8 cellular contexts compared by ENCODE assay signal in the genomic region with DNA sequence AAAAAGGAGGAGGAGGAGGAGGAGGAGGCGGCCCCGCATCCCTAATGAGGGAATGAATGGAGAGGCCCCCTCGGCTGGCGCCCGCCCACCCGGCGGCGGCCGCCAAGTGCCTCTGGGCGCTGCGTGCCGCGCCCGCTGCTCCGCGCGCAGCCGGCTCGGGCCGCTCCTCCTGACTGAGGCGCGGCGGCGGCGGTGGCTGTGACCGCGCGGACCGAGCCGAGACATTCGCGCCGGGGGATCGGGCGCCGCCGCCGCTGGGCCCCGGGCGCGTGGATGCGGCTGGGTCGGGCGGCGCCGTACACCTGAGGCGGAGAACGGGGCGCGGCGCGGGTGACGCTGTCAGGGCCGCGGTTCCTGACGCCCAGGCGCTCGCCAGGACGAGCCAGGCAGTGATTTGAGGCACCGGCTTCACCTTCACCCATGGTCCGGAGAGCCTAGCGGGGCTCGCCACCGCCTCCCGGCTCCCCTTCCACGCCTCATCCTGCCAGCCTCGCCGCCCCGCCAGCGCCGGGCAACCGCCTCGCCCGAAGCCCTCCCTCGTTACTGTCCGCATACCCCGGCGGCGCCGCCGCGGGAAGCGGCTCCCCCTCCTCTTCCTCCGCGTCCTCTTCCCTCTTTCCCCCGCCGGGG. TPM values are rescaled to one million over a fixed set of nuclear protein-coding genes. Genes with fewer than 3 reads are reported as not detected.
DNase-seq lines count a peak whose midpoint lies in the region; ATAC-seq, FAIRE-seq and TF ChIP-seq lines count a peak whose summit lies in the region.

A gene (plus strand): TSS at position 88 of the 630 bp plus-strand sequence. CDS start 687 bp downstream, outside the sequence.

- TF ChIP-seq POLR2A in A549 (IDR thresholded peaks at IDR 0.05; ENCODE audit: low read length) (no peak), GM12891 (IDR thresholded peaks at IDR 0.05; ENCODE audit: low read depth, low read length) (no peak)

- ATAC-seq in A549 (peak; percentile 75 to 81), HG02798 (IDR thresholded peaks at IDR 0.05; ENCODE audit: poor library complexity, unreplicated experiment) (peak; percentile 66)

- no peaks in the 10 kb centered on the region for H3K79me2 ChIP-seq in parathyroid adenoma

- peaks cover 24% of the 10 kb centered on the region for H3K27me3 ChIP-seq in left ventricle myocardium inferior (ENCODE audit: low read depth)
- H3K27me3 ChIP-seq in parathyroid adenoma (ENCODE audit: control insufficient read depth, insufficient read depth, low read length), result no peaks in the 10 kb centered on the region

- POLR2A ChIA-PET in A549 (lab: Yijun Ruan, JAX), result no interaction called here

- H3K4me2 ChIP-seq in A549 (peak within 1 kb of the TSS; percentile 98), parathyroid adenoma (ENCODE audit: low read length) (peak within 1 kb of the TSS; percentile 85)

- CTCF ChIA-PET in A549 (lab: Yijun Ruan, JAX), result no interaction called here

- DNase-seq in A549 (ENCODE audit: low read depth in 1 of 2, low spot score in 1 of 2) (peak in 1 of 2 experiments; percentile 31), GM12891 (ENCODE audit: insufficient read length, low spot score) (peak; percentile 43), NCI-H345 treated with DMSO at 0.1 percent for 48 hours (lab: John Stamatoyannopoulos, UW; ENCODE audit: unreplicated experiment) (peak; percentile 48), amygdala (lab: John Stamatoyannopoulos, UW) (peak in 45 of 56 donors; percentile 8 to 75 (median 52)), left ventricle myocardium inferior (peak; percentile 84), COLO829 (ENCODE audit: low spot score) (no peak)

- FAIRE-seq in A549 (lab: Jason Lieb, UNC) (no peak), GM12891 (lab: Jason Lieb, UNC) (no peak)

- H3K4me1 ChIP-seq in A549 (peaks cover 12% of the 10 kb centered on the region; the same call in 2 of the 3 replicates), left ventricle myocardium inferior (peaks cover 52% of the 10 kb centered on the region), parathyroid adenoma (no peaks in the 10 kb centered on the region)

- no peaks in the 10 kb centered on the region for H3K9me3 ChIP-seq in A549
- H3K9me3 ChIP-seq in left ventricle myocardium inferior (replicated peaks), result no peaks in the 10 kb centered on the region
- no peaks in the 10 kb centered on the region for H3K9me3 ChIP-seq in parathyroid adenoma (ENCODE audit: control insufficient read depth, low read length)

- 1% methylated on average over 31 of the region's 87 CpGs for WGBS in A549 (ENCODE audit: missing lambda C conversion rate)

- H3K36me3 ChIP-seq in left ventricle myocardium inferior, result no peaks in the 10 kb centered on the region
- H3K36me3 ChIP-seq in parathyroid adenoma (ENCODE audit: control insufficient read depth, insufficient read depth, low read length), result no peaks in the 10 kb centered on the region

- H3K9ac ChIP-seq in parathyroid adenoma, result no peak within 1 kb of the TSS

- TF ChIP-seq CTCF in A549 (IDR thresholded peaks at IDR 0.05), result no peak
- TF ChIP-seq CTCF in left ventricle myocardium inferior (IDR thresholded peaks at IDR 0.05; ENCODE audit: borderline replicate concordance), result no peak
- TF ChIP-seq CTCF in parathyroid adenoma (IDR thresholded peaks at IDR 0.05), result no peak

- H3K4me3 ChIP-seq in A549 (peak within 1 kb of the TSS; percentile 67), left ventricle myocardium inferior (peak within 1 kb of the TSS; percentile 90), parathyroid adenoma (ENCODE audit: low read depth, low read length) (peak within 1 kb of the TSS; percentile 79)

- no peak for TF ChIP-seq RAD21 in A549 (conservative IDR thresholded peaks at IDR 0.05 in 1 of 2, IDR thresholded peaks at IDR 0.05 in 1 of 2)

- intact Hi-C loops in left ventricle myocardium inferior (cut with micrococcal nuclease), result no loop called here

- TF ChIP-seq EP300 in A549 (IDR thresholded peaks at IDR 0.05), result no peak

- peak within 1 kb of the TSS in 1 of 2 experiments; percentile 76; a peak in 3 of 6 replicates for H3K27ac ChIP-seq in A549
- peak within 1 kb of the TSS; percentile 93 for H3K27ac ChIP-seq in left ventricle myocardium inferior (replicated peaks)
- H3K27ac ChIP-seq in parathyroid adenoma, result peak within 1 kb of the TSS; percentile 56

- peak within 1 kb of the TSS; percentile 96 for H2AFZ ChIP-seq in parathyroid adenoma

TF ChIP-seq in A549, 52 proteins besides CTCF, POLR2A, EP300 and RAD21:
- TF ChIP-seq NPAS2 (CRISPR knock-in tag; IDR thresholded peaks at IDR 0.05; ENCODE audit: borderline replicate concordance) (no peak), CBX8 (IDR thresholded peaks at IDR 0.05) (no peak), ZSCAN20 (CRISPR knock-in tag; IDR thresholded peaks at IDR 0.05) (no peak)
- TF ChIP-seq, protein P1, sequence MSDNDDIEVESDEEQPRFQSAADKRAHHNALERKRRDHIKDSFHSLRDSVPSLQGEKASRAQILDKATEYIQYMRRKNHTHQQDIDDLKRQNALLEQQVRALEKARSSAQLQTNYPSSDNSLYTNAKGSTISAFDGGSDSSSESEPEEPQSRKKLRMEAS (IDR thresholded peaks at IDR 0.05), result peak; percentile 51; the same call in 1 of the 2 replicates
- TF ChIP-seq, protein P2, sequence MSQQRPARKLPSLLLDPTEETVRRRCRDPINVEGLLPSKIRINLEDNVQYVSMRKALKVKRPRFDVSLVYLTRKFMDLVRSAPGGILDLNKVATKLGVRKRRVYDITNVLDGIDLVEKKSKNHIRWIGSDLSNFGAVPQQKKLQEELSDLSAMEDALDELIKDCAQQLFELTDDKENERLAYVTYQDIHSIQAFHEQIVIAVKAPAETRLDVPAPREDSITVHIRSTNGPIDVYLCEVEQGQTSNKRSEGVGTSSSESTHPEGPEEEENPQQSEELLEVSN (IDR thresholded peaks at IDR 0.05; ENCODE audit: borderline replicate concordance, low read depth), result peak; percentile 54

TF ChIP-seq in GM12891, 5 proteins besides CTCF, POLR2A, EP300 and RAD21:
- TF ChIP-seq PAX5 (IDR thresholded peaks at IDR 0.05; ENCODE audit: insufficient read depth, low read length, severe bottlenecking) (no peak), POLR2AphosphoS5 (IDR thresholded peaks at IDR 0.05; ENCODE audit: low read depth, low read length) (no peak), POU2F2 (IDR thresholded peaks at IDR 0.05; ENCODE audit: low read depth, low read length) (no peak), TAF1 (IDR thresholded peaks at IDR 0.05; ENCODE audit: low read depth, low read length) (no peak), SPI1 (IDR thresholded peaks at IDR 0.05; ENCODE audit: low read depth, low read length) (no peak)

RNA-seq across cellular contexts. Expression of the gene that starts here (rescaled TPM):
- polyA plus RNA-seq in A549 (2011; rRNA removed) (0.03 TPM in 2 replicates), A549 (2017; fragmentation: RNase III; extraction: RNeasy Plus Mini Kit Qiagen cat#74134 plus additional on column Dnase treatment) (0.05 to 0.22 TPM (median 0.05 TPM) in 3 replicates)
- polyA plus RNA-seq in A549 (2012; cell fraction: cytosol; rRNA removed), result 0.03 TPM in 1 of 2 replicates, not detected in the other
- polyA plus RNA-seq in A549 (2012; cell fraction: nucleus; rRNA removed), result 0.02 and 0.04 TPM in 2 replicates
- 0.10 TPM in 1 of 2 replicates, not detected in the other for polyA minus RNA-seq in A549 (2011; rRNA and poly(A)+ RNA removed)
- not detected for polyA plus RNA-seq in GM12891 (2012; ENCODE audit: low read depth, missing spikeins)
- 14.9 TPM for total RNA-seq in left ventricle myocardium inferior

Comparison
In these comparisons a context has a peak if more than half of its experiments do, and no peak if none do; other contexts are left out.
1. Peak in ATAC-seq, H3K4me3 ChIP-seq and H3K4me2 ChIP-seq in A549; RNA of the gene not detected or under 1 TPM.